ENCODE assay signal across 11 cellular contexts in genomic region chr3:172134352-172134751, GRCh38.
DNase-seq lines count a peak whose midpoint lies in the region; ATAC-seq and TF ChIP-seq lines count a peak whose summit lies in the region.
"Had no signal": no experiment of that assay in that cellular context is flagged by ENCODE, and none has a peak within 500 bp of the region (broad histone marks: within the 10 kb centered on the region; RNA-seq: fewer than 3 reads in every experiment).

No MANE protein-coding gene starts in this region.

- no peaks in the 10 kb centered on the region for H3K27me3 Mint-ChIP-seq in chondrocyte (ENCODE audit: low read depth)
- no peaks in the 10 kb centered on the region for H3K27me3 Mint-ChIP-seq in type B pancreatic cell
- H3K27me3 Mint-ChIP-seq: naive thymus-derived CD8-positive, alpha-beta T cell had no signal

- H3K9me3 ChIP-seq in psoas muscle, result no peaks in the 10 kb centered on the region

- 87 to 96% (median 94%) methylated on average over 2 of the region's 2 CpGs for WGBS in psoas muscle, 3 donors

- H3K36me3 ChIP-seq in psoas muscle (ENCODE audit: insufficient read depth in 1 of 2, low read depth in 1 of 2), result no peaks in the 10 kb centered on the region

- H3K27me3 ChIP-seq in psoas muscle (ENCODE audit: insufficient read depth in 3 of 3, low read length in 2 of 3), result no peaks in the 10 kb centered on the region

- H3K27ac ChIP-seq in psoas muscle, result peak overlapping the region; percentile 56

- no peak overlapping the region for H3K4me3 ChIP-seq in psoas muscle

- peaks cover 85% of the 10 kb centered on the region for H3K4me1 ChIP-seq in psoas muscle

- H3K9me3 Mint-ChIP-seq in chondrocyte (ENCODE audit: low read depth), result no peaks in the 10 kb centered on the region
- no peaks in the 10 kb centered on the region for H3K9me3 Mint-ChIP-seq in type B pancreatic cell
- H3K9me3 Mint-ChIP-seq: naive thymus-derived CD8-positive, alpha-beta T cell had no signal

- H3K27ac Mint-ChIP-seq in chondrocyte (ENCODE audit: unreplicated experiment) (no peak overlapping the region), type B pancreatic cell (no peak overlapping the region)

- H3K4me3 Mint-ChIP-seq in chondrocyte (ENCODE audit: unreplicated experiment) (no peak overlapping the region), type B pancreatic cell (no peak overlapping the region)
- H3K4me3 Mint-ChIP-seq: naive thymus-derived CD8-positive, alpha-beta T cell had no signal

- DNase-seq in SIG-M5 treated with dmso at 0.1 percent for 504 hours (lab: John Stamatoyannopoulos, UW; ENCODE audit: unreplicated experiment), result peak; percentile 80
- no peak for DNase-seq in psoas muscle
- DNase-seq in chondrocyte (ENCODE audit: low spot score), result no peak
- DNase-seq in globus pallidus (ENCODE audit: low spot score), result no peak
- DNase-seq in type B pancreatic cell (ENCODE audit: extremely low spot score, unreplicated experiment), result no peak
- DNase-seq in activated gamma-delta T cell (lab: John Stamatoyannopoulos, UW), result no peak
- DNase-seq: KG1; naive thymus-derived CD8-positive, alpha-beta T cell; Right ventricle myocardium superior had no signal

- TF ChIP-seq CTCF in psoas muscle (IDR thresholded peaks at IDR 0.05), result no peak
- no peak for TF ChIP-seq CTCF in chondrocyte (IDR thresholded peaks at IDR 0.05)
- TF ChIP-seq CTCF in type B pancreatic cell (conservative IDR thresholded peaks at IDR 0.05), result no peak

- peaks cover 11% of the 10 kb centered on the region for H3K36me3 Mint-ChIP-seq in chondrocyte (ENCODE audit: low read depth)
- peaks cover 26% of the 10 kb centered on the region for H3K36me3 Mint-ChIP-seq in type B pancreatic cell

- H3K4me1 Mint-ChIP-seq in chondrocyte (ENCODE audit: low read depth) (peaks cover 80% of the 10 kb centered on the region), type B pancreatic cell (ENCODE audit: unreplicated experiment) (peaks cover 53% of the 10 kb centered on the region)

- ATAC-seq in GM18907 (IDR thresholded peaks at IDR 0.05; ENCODE audit: unreplicated experiment), result peak; percentile 48
- ATAC-seq in HG02884 (IDR thresholded peaks at IDR 0.05; ENCODE audit: unreplicated experiment), result peak; percentile 29
- ATAC-seq in psoas muscle, result no peak
- ATAC-seq: naive thymus-derived CD8-positive, alpha-beta T cell had no signal

- intact Hi-C loops in psoas muscle (cut with DNase I), result no loop called here

Comparison
In these comparisons a context has a peak if more than half of its experiments do, and no peak if none do; other contexts are left out.
1. ATAC-seq: peak in GM18907 (single experiment) and HG02884 (single experiment); none in psoas muscle (0 of 4).